8 cellular contexts compared by ENCODE assay signal in the genomic region with DNA sequence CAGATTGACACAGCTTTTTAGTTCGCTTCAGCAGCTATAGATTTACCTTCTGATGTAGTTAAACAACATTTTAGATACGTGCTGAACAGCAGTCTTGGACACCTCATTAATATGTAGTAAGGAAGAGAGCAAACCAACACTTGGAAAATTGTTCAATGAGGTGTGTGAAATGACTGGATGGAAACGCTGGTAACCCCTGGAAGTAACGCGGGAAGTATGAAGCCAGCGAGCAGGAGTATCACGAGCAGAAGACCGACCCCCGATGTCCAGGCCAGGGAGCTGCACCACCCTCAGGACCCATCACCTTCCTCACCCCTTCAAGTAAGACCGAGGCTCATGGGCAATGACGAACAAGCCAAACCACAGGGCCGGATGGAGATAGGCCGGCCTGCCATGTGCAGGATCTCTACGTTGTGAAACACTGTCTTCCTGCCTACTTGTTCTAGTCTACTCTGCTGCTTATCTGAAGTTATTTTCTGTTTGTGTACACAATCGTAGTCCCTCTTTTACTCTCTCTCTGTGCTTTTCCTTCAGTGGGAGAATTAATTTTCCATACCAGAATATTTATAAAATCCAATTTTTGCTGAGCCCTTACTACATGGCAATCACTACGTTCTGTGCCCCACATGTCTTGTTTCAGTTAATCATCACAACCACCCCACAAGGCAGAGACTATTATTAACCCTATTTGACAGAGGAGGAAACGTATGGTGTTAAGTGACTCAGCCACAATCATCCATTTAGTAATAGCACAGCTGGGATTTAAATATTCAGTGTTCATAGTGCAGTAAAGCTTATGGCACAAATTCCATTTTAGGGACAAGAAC.
A peak's percentile ranks its signal among the peaks of the same experiment; 100 is the strongest.
DNase-seq lines count a peak whose midpoint lies in the region; ATAC-seq and TF ChIP-seq lines count a peak whose summit lies in the region.

No MANE protein-coding gene starts in this region.

- H3K4me2 ChIP-seq in SU-DHL-6 (ENCODE audit: low read depth, low read length, poor library complexity, severe bottlenecking), result peak overlapping the region; percentile 99

- H3K9me2 ChIP-seq in SU-DHL-6 (replicated peaks; ENCODE audit: insufficient read depth, low read length), result no peaks in the 10 kb centered on the region

- 0 out of 2 replicates have a peak, but pooled peaks cover 13% of the 10 kb centered on the region for H3K79me2 ChIP-seq in SU-DHL-6 (ENCODE audit: insufficient read depth, low read length)

- peak overlapping the region; percentile 17 for H2AFZ ChIP-seq in SU-DHL-6 (ENCODE audit: low read depth, low read length, severe bottlenecking)

- peak overlapping the region; percentile 62 for H3K9ac ChIP-seq in SU-DHL-6 (ENCODE audit: low read length)

- H4K20me1 ChIP-seq in SU-DHL-6 (ENCODE audit: low read depth, low read length), result no peaks in the 10 kb centered on the region

- no peaks in the 10 kb centered on the region for H3K9me3 ChIP-seq in SU-DHL-6 (ENCODE audit: insufficient read depth, low read length)

- TF ChIP-seq CTCF in SU-DHL-6 (IDR thresholded peaks at IDR 0.05; ENCODE audit: insufficient read depth, low read length, poor library complexity, severe bottlenecking), result no peak

- H3K36me3 ChIP-seq in SU-DHL-6 (ENCODE audit: low read length), result no peaks in the 10 kb centered on the region

- DNase-seq in AG08396 (ENCODE audit: low spot score), result peak; percentile 24
- peak; percentile 39 for DNase-seq in GM19238 (ENCODE audit: insufficient read length, low spot score)
- peak; percentile 16 for DNase-seq in mucosa of gallbladder (ENCODE audit: low spot score)
- DNase-seq in hypothalamus (lab: John Stamatoyannopoulos, UW), result no peak
- DNase-seq in GF-D8 (lab: John Stamatoyannopoulos, UW), result no peak
- no peak for DNase-seq in effector CD4-positive, alpha-beta T cell

- peaks cover 52% of the 10 kb centered on the region for H3F3A ChIP-seq in SU-DHL-6 (ENCODE audit: insufficient read depth)

- ATAC-seq in HG03135 (IDR thresholded peaks at IDR 0.05; ENCODE audit: unreplicated experiment), result peak; percentile 79

- peak overlapping the region; percentile 99 for H3K27ac ChIP-seq in SU-DHL-6 (ENCODE audit: low read depth, low read length)

- peak overlapping the region; percentile 6 for H3K4me3 ChIP-seq in SU-DHL-6 (ENCODE audit: insufficient read depth, low read length, poor library complexity, severe bottlenecking)

- H3K27me3 ChIP-seq in SU-DHL-6 (ENCODE audit: low read length), result no peaks in the 10 kb centered on the region

Comparison
In these comparisons a context has a peak if more than half of its experiments do, and no peak if none do; other contexts are left out.
1. DNase-seq: peak in AG08396 (single experiment), GM19238 (single experiment) and mucosa of gallbladder (single experiment); none in hypothalamus (0 of 51), GF-D8 (single experiment) and effector CD4-positive, alpha-beta T cell (single experiment).